1 cellular context compared by ENCODE assay signal in the genomic region with DNA sequence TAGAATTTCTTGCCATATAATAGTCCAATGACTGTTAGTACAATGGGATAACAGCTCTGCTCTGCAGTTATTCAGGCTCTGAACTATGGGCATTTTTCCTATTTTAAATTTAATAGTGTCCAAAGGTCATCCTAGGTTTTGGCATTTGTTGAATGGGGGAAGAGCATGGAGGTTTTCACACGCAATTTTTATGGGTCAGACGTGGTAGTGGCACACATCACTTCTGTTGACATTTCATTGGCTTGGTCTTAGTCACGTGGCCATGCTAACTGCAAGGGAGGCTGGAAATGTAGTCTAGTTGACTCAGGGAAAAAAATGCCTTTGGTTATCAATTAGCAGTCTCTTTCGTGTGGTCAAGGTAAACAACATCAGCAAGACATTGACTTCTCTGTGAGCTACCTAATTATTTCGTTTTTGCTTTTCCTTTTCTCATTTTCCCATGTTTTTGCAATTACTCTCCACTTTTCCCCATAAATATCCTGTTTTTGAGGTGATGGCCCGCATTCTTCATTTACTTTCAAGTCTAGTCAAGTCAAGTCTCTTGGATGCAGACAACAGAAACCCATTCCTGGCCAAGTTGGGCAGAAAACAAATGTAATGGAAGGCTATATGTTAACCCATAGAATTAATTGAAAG.
TF ChIP-seq lines count a peak whose summit lies in the region.

No MANE protein-coding gene starts in this region.

TF ChIP-seq in WTC11, 78 proteins besides CTCF, POLR2A, EP300 and RAD21 (continued from another document):
- TF ChIP-seq, protein P1, sequence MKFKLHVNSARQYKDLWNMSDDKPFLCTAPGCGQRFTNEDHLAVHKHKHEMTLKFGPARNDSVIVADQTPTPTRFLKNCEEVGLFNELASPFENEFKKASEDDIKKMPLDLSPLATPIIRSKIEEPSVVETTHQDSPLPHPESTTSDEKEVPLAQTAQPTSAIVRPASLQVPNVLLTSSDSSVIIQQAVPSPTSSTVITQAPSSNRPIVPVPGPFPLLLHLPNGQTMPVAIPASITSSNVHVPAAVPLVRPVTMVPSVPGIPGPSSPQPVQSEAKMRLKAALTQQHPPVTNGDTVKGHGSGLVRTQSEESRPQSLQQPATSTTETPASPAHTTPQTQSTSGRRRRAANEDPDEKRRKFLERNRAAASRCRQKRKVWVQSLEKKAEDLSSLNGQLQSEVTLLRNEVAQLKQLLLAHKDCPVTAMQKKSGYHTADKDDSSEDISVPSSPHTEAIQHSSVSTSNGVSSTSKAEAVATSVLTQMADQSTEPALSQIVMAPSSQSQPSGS (CRISPR knock-in tag; IDR thresholded peaks at IDR 0.05; ENCODE audit: borderline replicate concordance, low read depth) = no peak
- TF ChIP-seq, protein P2, sequence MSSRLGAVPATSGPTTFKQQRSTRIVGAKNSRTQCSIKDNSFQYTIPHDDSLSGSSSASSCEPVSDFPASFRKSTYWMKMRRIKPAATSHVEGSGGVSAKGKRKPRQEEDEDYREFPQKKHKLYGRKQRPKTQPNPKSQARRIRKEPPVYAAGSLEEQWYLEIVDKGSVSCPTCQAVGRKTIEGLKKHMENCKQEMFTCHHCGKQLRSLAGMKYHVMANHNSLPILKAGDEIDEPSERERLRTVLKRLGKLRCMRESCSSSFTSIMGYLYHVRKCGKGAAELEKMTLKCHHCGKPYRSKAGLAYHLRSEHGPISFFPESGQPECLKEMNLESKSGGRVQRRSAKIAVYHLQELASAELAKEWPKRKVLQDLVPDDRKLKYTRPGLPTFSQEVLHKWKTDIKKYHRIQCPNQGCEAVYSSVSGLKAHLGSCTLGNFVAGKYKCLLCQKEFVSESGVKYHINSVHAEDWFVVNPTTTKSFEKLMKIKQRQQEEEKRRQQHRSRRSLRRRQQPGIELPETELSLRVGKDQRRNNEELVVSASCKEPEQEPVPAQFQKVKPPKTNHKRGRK (CRISPR knock-in tag; IDR thresholded peaks at IDR 0.05; ENCODE audit: borderline replicate concordance) = no peak
- TF ChIP-seq ZNF232 (CRISPR knock-in tag; IDR thresholded peaks at IDR 0.05) (no peak), JAZF1 (CRISPR knock-in tag; IDR thresholded peaks at IDR 0.05) (no peak), CREB1 (CRISPR knock-in tag; IDR thresholded peaks at IDR 0.05) (no peak), NFYB (CRISPR knock-in tag; conservative IDR thresholded peaks at IDR 0.05; ENCODE audit: low read depth) (no peak), ZBTB21 (CRISPR knock-in tag; IDR thresholded peaks at IDR 0.05; ENCODE audit: borderline replicate concordance) (no peak)
